Comparison of ENCODE assay signal across 15 cellular contexts in the genomic region with DNA sequence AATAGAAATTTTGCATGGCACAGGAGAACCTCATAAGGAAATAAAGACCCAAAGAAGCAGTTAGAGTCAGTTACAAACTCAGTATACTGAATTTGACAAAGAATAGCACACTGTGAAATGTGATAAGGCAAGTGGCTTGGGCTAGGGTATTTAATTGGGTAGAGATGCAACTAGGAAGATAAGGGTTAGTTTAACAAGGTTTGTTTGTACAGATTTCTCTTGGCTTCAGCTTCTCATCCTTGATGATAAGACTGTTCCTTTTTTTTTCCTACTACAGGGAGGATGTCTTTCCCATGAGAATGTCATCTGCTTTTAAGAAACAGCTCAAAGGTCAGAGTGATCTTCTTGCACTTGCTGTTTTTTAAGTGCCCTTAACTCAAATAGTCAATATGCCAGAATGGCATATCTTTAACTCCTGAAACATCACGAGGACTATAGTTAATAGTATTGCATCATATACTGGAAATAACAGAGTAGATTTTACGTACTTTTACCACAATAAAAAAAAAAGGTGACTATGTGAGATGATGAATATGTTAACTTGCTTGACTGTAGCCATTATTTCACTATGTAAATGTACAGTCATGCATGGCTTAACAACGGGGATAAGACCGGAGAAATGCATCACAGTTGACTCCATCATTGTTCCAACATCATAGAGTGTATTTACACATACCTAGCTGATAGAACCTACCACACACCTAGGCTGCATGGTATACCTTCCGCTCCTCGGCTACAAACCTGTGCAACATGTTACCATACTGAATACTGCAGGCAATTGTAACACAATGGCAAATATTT. TPM values are rescaled to one million over a fixed set of nuclear protein-coding genes. Genes with fewer than 3 reads are reported as not detected.
DNase-seq lines count a peak whose midpoint lies in the region; ATAC-seq and TF ChIP-seq lines count a peak whose summit lies in the region.
"Had no signal": no experiment of that assay in that cellular context is flagged by ENCODE, and none has a peak within 500 bp of the region (broad histone marks: within the 10 kb centered on the region; RNA-seq: fewer than 3 reads in every experiment).

No MANE protein-coding gene starts in this region.

- peaks cover 69% of the 10 kb centered on the region for H3K4me1 Mint-ChIP-seq in activated CD4-positive, alpha-beta T cell treated with anti-CD3 and anti-CD28 coated beads for 36 hours
- peaks cover 58% of the 10 kb centered on the region for H3K4me1 Mint-ChIP-seq in activated naive CD8-positive, alpha-beta T cell (ENCODE audit: low read depth)

- H3K9me3 ChIP-seq in right lobe of liver, result no peaks in the 10 kb centered on the region
- H3K9me3 ChIP-seq: uterus had no signal

- TF ChIP-seq CTCF in right lobe of liver (IDR thresholded peaks at IDR 0.05), result no peak

- no peak for DNase-seq in activated CD4-positive, alpha-beta T cell treated with anti-CD3 and anti-CD28 coated beads for 36 hours
- no peak for DNase-seq in activated CD4-positive, alpha-beta T cell treated with anti-CD3 and anti-CD28 coated beads, Interleukin-2, amount 50 U/mL, for 48 hours
- DNase-seq in NCI-H2196 (lab: John Stamatoyannopoulos, UW; ENCODE audit: unreplicated experiment), result peak; percentile 13
- no peak for DNase-seq in right lobe of liver
- no peak for DNase-seq in stimulated activated naive CD4-positive, alpha-beta T cell treated with Interleukin-2 at 50 U/mL for 16 hours (lab: John Stamatoyannopoulos, UW)
- no peak for DNase-seq in HuH-7 (ENCODE audit: low spot score)
- no peak for DNase-seq in NCI-H524 treated with DMSO at 0.1 percent for 48 hours (lab: John Stamatoyannopoulos, UW)
- DNase-seq: DMS79 treated with DMSO at 0.1 percent for 48 hours, GM23248, NCI-H510A had no signal

- H3K4me3 Mint-ChIP-seq in activated CD4-positive, alpha-beta T cell treated with anti-CD3 and anti-CD28 coated beads for 36 hours, result no peak overlapping the region
- H3K4me3 Mint-ChIP-seq in activated naive CD8-positive, alpha-beta T cell, result peak overlapping the region; percentile 20

- H3K27ac Mint-ChIP-seq in activated CD4-positive, alpha-beta T cell treated with anti-CD3 and anti-CD28 coated beads for 36 hours, result peak overlapping the region; percentile 92
- peak overlapping the region; percentile 46 for H3K27ac Mint-ChIP-seq in activated naive CD8-positive, alpha-beta T cell

- no peaks in the 10 kb centered on the region for H3K36me3 Mint-ChIP-seq in activated CD4-positive, alpha-beta T cell treated with anti-CD3 and anti-CD28 coated beads for 36 hours (ENCODE audit: low read depth)
- H3K36me3 Mint-ChIP-seq in activated naive CD8-positive, alpha-beta T cell, result no peaks in the 10 kb centered on the region

- no peaks in the 10 kb centered on the region for H3K27me3 ChIP-seq in right lobe of liver
- H3K27me3 ChIP-seq: uterus had no signal

- 78% methylated on average over 6 of the region's 6 CpGs for WGBS in right lobe of liver (ENCODE audit: insufficient coverage, low coverage, low lambda C conversion rate, missing lambda C conversion rate)

- intact Hi-C loops in activated CD4-positive, alpha-beta T cell treated with anti-CD3 and anti-CD28 coated beads for 36 hours (cut with DNase I, micrococcal nuclease), result loop anchor here (1.0 to 5.0 kb wide), 12 partner anchors 22 to 177 kb away; a partner anchor contains a TSS
- intact Hi-C loops in right lobe of liver (cut with DNase I), result loop anchor here (5.0 to 10.0 kb wide), 2 partner anchors 52 to 54 kb away; no protein-coding TSS in a partner anchor

- no peaks in the 10 kb centered on the region for H3K9me3 Mint-ChIP-seq in activated CD4-positive, alpha-beta T cell treated with anti-CD3 and anti-CD28 coated beads for 36 hours (ENCODE audit: low read depth)
- no peaks in the 10 kb centered on the region for H3K9me3 Mint-ChIP-seq in activated naive CD8-positive, alpha-beta T cell (ENCODE audit: low read depth)
- H3K9me3 Mint-ChIP-seq: activated B cell treated with CpG ODN at 0.5 μM for 24 hours had no signal

- no peak overlapping the region for H3K4me3 ChIP-seq in right lobe of liver

- no peak for TF ChIP-seq POLR2A in right lobe of liver (IDR thresholded peaks at IDR 0.05)

- H3K4me1 ChIP-seq in right lobe of liver, result peaks cover 0 to 38% (median 3%) of the 10 kb centered on the region in 4 donors
- H3K4me1 ChIP-seq: uterus had no signal

- no peaks in the 10 kb centered on the region for H3K27me3 Mint-ChIP-seq in activated CD4-positive, alpha-beta T cell treated with anti-CD3 and anti-CD28 coated beads for 36 hours
- no peaks in the 10 kb centered on the region for H3K27me3 Mint-ChIP-seq in activated naive CD8-positive, alpha-beta T cell
- H3K27me3 Mint-ChIP-seq: activated B cell treated with CpG ODN at 0.5 μM for 24 hours had no signal

- no peaks in the 10 kb centered on the region for H3K36me3 ChIP-seq in right lobe of liver
- H3K36me3 ChIP-seq: uterus had no signal

- H3K27ac ChIP-seq in right lobe of liver, result peak overlapping the region in 2 of 3 donors; percentile 49 to 64
- H3K27ac ChIP-seq: GM23248 had no signal

- no peak for ATAC-seq in activated CD4-positive, alpha-beta T cell treated with anti-CD3 and anti-CD28 coated beads for 36 hours
- ATAC-seq in right lobe of liver, result no peak

- CTCF ChIA-PET in activated CD4-positive, alpha-beta T cell treated with anti-CD3 and anti-CD28 coated beads for 36 hours (lab: Charles Lee), result interaction anchor here (0.7 to 4.1 kb wide), 11 partner anchors 9 to 177 kb away, joined by 3 to 29 read pairs (median 5); a partner anchor contains a TSS

- POLR2A ChIA-PET in activated CD4-positive, alpha-beta T cell treated with anti-CD3 and anti-CD28 coated beads for 36 hours (lab: Charles Lee), result no interaction called here

RNA-seq across cellular contexts. Expression of a gene that starts 9.2 kb away (rescaled TPM):
- total RNA-seq in activated CD4-positive, alpha-beta T cell treated with anti-CD3 and anti-CD28 coated beads for 36 hours, result 100 to 1,000 TPM; 136 to 138 TPM
- total RNA-seq in right lobe of liver, result 1 to 10 TPM in 5 of 6 experiments, under 1 TPM in 1; 0.95 to 7.7 (median 1.6) TPM
- total RNA-seq: epithelial cell of proximal tubule, GM23248 had no signal

RNA-seq across cellular contexts. Expression of a gene that starts 37.7 kb away (rescaled TPM):
- 1 to 10 TPM; 3.7 to 4.3 TPM for total RNA-seq in activated CD4-positive, alpha-beta T cell treated with anti-CD3 and anti-CD28 coated beads for 36 hours
- 1 to 10 TPM in 3 of 6 experiments, under 1 TPM in 3; 0.81 to 1.6 (median 1.0) TPM for total RNA-seq in right lobe of liver

RNA-seq across cellular contexts. Expression of a gene that starts 42.0 kb away (rescaled TPM):
- 1 to 10 TPM; 4.5 to 5.7 TPM for total RNA-seq in activated CD4-positive, alpha-beta T cell treated with anti-CD3 and anti-CD28 coated beads for 36 hours
- total RNA-seq in right lobe of liver, result 100 to 1,000 TPM; 281 to 749 (median 512) TPM
- total RNA-seq: A673, activated B cell treated with CpG ODN at 0.5 μM for 24 hours had no signal

RNA-seq across cellular contexts. Expression of a gene that starts 59.3 kb away (rescaled TPM):
- under 1 TPM; 0.11 to 0.14 TPM for total RNA-seq in activated CD4-positive, alpha-beta T cell treated with anti-CD3 and anti-CD28 coated beads for 36 hours
- 10 to 100 TPM; 24.9 to 33.9 (median 28.9) TPM for total RNA-seq in right lobe of liver

Comparison
In these comparisons a context has a peak if more than half of its experiments do, and no peak if none do; other contexts are left out.
1. RNA of a gene that starts 9.2 kb away (total RNA-seq): 136 to 138 TPM in activated CD4-positive, alpha-beta T cell treated with anti-CD3 and anti-CD28 coated beads for 36 hours; 0.95 to 7.7 TPM in right lobe of liver; every median in the first group is over 10 times any median in the second.
2. RNA of a gene that starts 42.0 kb away (total RNA-seq): 281 to 749 TPM in right lobe of liver; 4.5 to 5.7 TPM in activated CD4-positive, alpha-beta T cell treated with anti-CD3 and anti-CD28 coated beads for 36 hours; every median in the first group is over 10 times any median in the second.